10 cellular contexts compared by ENCODE assay signal in the genomic region with DNA sequence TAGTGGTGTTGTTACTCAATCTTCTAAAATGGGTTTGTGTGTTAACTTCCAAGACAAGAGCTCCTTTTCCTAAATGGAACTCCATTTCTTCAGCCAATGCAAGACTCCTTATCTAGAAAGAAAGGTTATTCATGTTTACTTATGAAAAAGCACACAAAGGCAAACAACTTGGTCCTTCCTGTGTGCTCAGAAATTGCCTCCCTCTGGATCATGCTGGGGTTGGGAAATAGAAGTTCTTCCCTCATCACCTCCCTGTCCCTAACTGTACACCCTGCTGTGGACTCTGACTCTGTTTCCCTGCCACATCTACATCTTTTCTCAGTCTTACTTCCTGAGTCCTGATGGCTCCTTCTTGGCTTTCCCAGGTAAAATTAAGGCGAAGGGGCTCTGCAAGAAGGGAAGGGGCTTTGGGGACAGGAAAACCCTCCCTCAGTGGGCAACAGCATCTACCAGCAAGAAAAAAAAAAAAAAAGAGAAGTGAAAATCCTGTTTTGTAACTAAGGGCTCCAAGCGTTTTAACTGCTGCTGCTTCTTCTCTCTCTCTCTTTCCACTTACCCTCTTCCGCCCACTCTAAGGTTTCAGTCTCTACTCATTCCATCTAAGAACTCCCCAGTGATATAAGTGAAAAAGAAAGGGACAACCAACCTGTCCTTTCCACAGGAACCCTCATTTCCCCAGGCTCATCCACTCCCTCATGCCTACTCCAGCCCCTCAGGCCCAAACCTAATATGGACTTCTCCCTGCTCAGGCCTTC. TPM values are rescaled to one million over a fixed set of nuclear protein-coding genes. Genes with fewer than 3 reads are reported as not detected.
DNase-seq lines count a peak whose midpoint lies in the region; ATAC-seq and TF ChIP-seq lines count a peak whose summit lies in the region.
"Had no signal": no experiment of that assay in that cellular context is flagged by ENCODE, and none has a peak within 500 bp of the region (broad histone marks: within the 10 kb centered on the region; RNA-seq: fewer than 3 reads in every experiment).

No MANE protein-coding gene starts in this region.

- H3K4me1 ChIP-seq in DND-41 (ENCODE audit: insufficient read depth, low read length) = peaks cover 13% of the 10 kb centered on the region

- H3K27me3 Mint-ChIP-seq in activated CD8-positive, alpha-beta T cell treated with anti-CD3 and anti-CD28 coated beads, Interleukin-2, amount 10 ng/mL, durations not matched to agents 7 days and 5 days (ENCODE audit: low read depth) = no peaks in the 10 kb centered on the region

- no peaks in the 10 kb centered on the region for H3K9me3 ChIP-seq in DND-41 (ENCODE audit: insufficient read depth, low read length, severe bottlenecking)
- H3K9me3 ChIP-seq: thoracic aorta had no signal

- H3K9ac ChIP-seq in DND-41 (ENCODE audit: low read depth, low read length) = no peak overlapping the region

- no peak for ATAC-seq in DND-41 (ENCODE audit: insufficient read depth, low read depth)
- ATAC-seq in GM19395 (IDR thresholded peaks at IDR 0.05; ENCODE audit: unreplicated experiment) = peak; percentile 88
- ATAC-seq in HG03064 (IDR thresholded peaks at IDR 0.05; ENCODE audit: low read depth, unreplicated experiment) = peak; percentile 61
- ATAC-seq in activated CD8-positive, alpha-beta T cell treated with anti-CD3 and anti-CD28 coated beads, Interleukin-2, amount 10 ng/mL, durations not matched to agents 7 days and 5 days = no peak
- ATAC-seq: right cardiac atrium had no signal

- no peak overlapping the region for H3K27ac Mint-ChIP-seq in activated CD8-positive, alpha-beta T cell treated with anti-CD3 and anti-CD28 coated beads, Interleukin-2, amount 10 ng/mL, durations not matched to agents 7 days and 5 days

- no peak overlapping the region for H3K4me3 ChIP-seq in DND-41 (ENCODE audit: low read depth in 1 of 2, low read length in 2 of 2)
- H3K4me3 ChIP-seq: thoracic aorta had no signal

- CTCF ChIA-PET in activated CD8-positive, alpha-beta T cell treated with anti-CD3 and anti-CD28 coated beads, Interleukin-2, amount 10 ng/mL, durations not matched to agents 7 days and 5 days (lab: Charles Lee) = no interaction called here

- no peak overlapping the region for H2AFZ ChIP-seq in DND-41 (ENCODE audit: low read depth, low read length)

- H3K27ac ChIP-seq in DND-41 (ENCODE audit: low read length) = no peak overlapping the region
- H3K27ac ChIP-seq: thoracic aorta had no signal

- H4K20me1 ChIP-seq in DND-41 (ENCODE audit: insufficient read depth, low read length) = no peaks in the 10 kb centered on the region

- no peak overlapping the region for H3K4me3 Mint-ChIP-seq in activated CD8-positive, alpha-beta T cell treated with anti-CD3 and anti-CD28 coated beads, Interleukin-2, amount 10 ng/mL, durations not matched to agents 7 days and 5 days

- H3K36me3 ChIP-seq in DND-41 (ENCODE audit: insufficient read depth, low read length) = no peaks in the 10 kb centered on the region
- H3K36me3 ChIP-seq: thoracic aorta had no signal

- no peak for DNase-seq in DND-41
- peak; percentile 77 for DNase-seq in SIG-M5 (lab: John Stamatoyannopoulos, UW)
- no peak for DNase-seq in activated CD8-positive, alpha-beta T cell treated with anti-CD3 and anti-CD28 coated beads, Interleukin-2, amount 10 ng/mL, durations not matched to agents 7 days and 5 days
- DNase-seq in T-helper 2 cell = no peak
- no peak for DNase-seq in glomerular visceral epithelial cell (ENCODE audit: extremely low spot score)
- no peak for DNase-seq in NCI-H774 (lab: John Stamatoyannopoulos, UW)
- DNase-seq: right cardiac atrium had no signal

- POLR2A ChIA-PET in activated CD8-positive, alpha-beta T cell treated with anti-CD3 and anti-CD28 coated beads, Interleukin-2, amount 10 ng/mL, durations not matched to agents 7 days and 5 days (lab: Charles Lee) = no interaction called here

- H3K27me3 ChIP-seq in DND-41 (ENCODE audit: insufficient read depth, low read length, poor library complexity) = no peaks in the 10 kb centered on the region

- H3K4me2 ChIP-seq in DND-41 (ENCODE audit: insufficient read depth, low read length) = peak overlapping the region; percentile 22; the same call in 1 of the 2 replicates

- no peaks in the 10 kb centered on the region for H3K36me3 Mint-ChIP-seq in activated CD8-positive, alpha-beta T cell treated with anti-CD3 and anti-CD28 coated beads, Interleukin-2, amount 10 ng/mL, durations not matched to agents 7 days and 5 days (ENCODE audit: low read depth)

- no peaks in the 10 kb centered on the region for H3K9me3 Mint-ChIP-seq in activated CD8-positive, alpha-beta T cell treated with anti-CD3 and anti-CD28 coated beads, Interleukin-2, amount 10 ng/mL, durations not matched to agents 7 days and 5 days (ENCODE audit: insufficient read depth)

- H3K79me2 ChIP-seq in DND-41 (ENCODE audit: insufficient read depth, low read length) = no peaks in the 10 kb centered on the region

- no peak for TF ChIP-seq CTCF in DND-41 (IDR thresholded peaks at IDR 0.05; ENCODE audit: borderline replicate concordance, extremely low read depth, low read length, poor library complexity, severe bottlenecking)

- peaks cover 16% of the 10 kb centered on the region for H3K4me1 Mint-ChIP-seq in activated CD8-positive, alpha-beta T cell treated with anti-CD3 and anti-CD28 coated beads, Interleukin-2, amount 10 ng/mL, durations not matched to agents 7 days and 5 days (ENCODE audit: low read depth)

RNA-seq across cellular contexts. Expression of gene TASL, which starts 19.9 kb away (rescaled TPM):
- total RNA-seq in activated CD8-positive, alpha-beta T cell treated with anti-CD3 and anti-CD28 coated beads, Interleukin-2, amount 10 ng/mL, durations not matched to agents 7 days and 5 days = 1 to 10 TPM; 3.0 to 3.1 TPM

RNA-seq across cellular contexts. Expression of gene GK, which starts 55.8 kb away (rescaled TPM):
- total RNA-seq in activated CD8-positive, alpha-beta T cell treated with anti-CD3 and anti-CD28 coated beads, Interleukin-2, amount 10 ng/mL, durations not matched to agents 7 days and 5 days = 10 to 100 TPM; 10.7 to 12.0 TPM

Comparison
In these comparisons a context has a peak if more than half of its experiments do, and no peak if none do; other contexts are left out.
1. ATAC-seq: peak in GM19395 (single experiment) and HG03064 (single experiment); none in DND-41 (single experiment) and activated CD8-positive, alpha-beta T cell treated with anti-CD3 and anti-CD28 coated beads, Interleukin-2, amount 10 ng/mL, durations not matched to agents 7 days and 5 days (single experiment).